Comparison of ENCODE assay signal across 17 cellular contexts in genomic region chr7:130290745-130291144, GRCh38. TPM values are rescaled to one million over a fixed set of nuclear protein-coding genes. Genes with fewer than 3 reads are reported as not detected.
DNase-seq lines count a peak whose midpoint lies in the region; ATAC-seq, FAIRE-seq and TF ChIP-seq lines count a peak whose summit lies in the region.
"Had no signal": no experiment of that assay in that cellular context is flagged by ENCODE, and none has a peak within 500 bp of the region (broad histone marks: within the 10 kb centered on the region; RNA-seq: fewer than 3 reads in every experiment).

No MANE protein-coding gene starts in this region.

- no peak for FAIRE-seq in GM12891 (lab: Jason Lieb, UNC)

- H2AK5ac ChIP-seq in mesenchymal stem cell (ENCODE audit: low read length, severe bottlenecking), result peak overlapping the region; percentile 53

- H3K9ac ChIP-seq in PC-3 (ENCODE audit: low read length) (no peak overlapping the region), mesenchymal stem cell (ENCODE audit: low read length) (no peak overlapping the region)
- H3K9ac ChIP-seq: BLaER1 treated with 17β-estradiol and CSF1 and Interleukin-3, amounts not matched to agents 10 nM and 100 nM had no signal

- H2BK5ac ChIP-seq in mesenchymal stem cell (ENCODE audit: low read depth, low read length, poor library complexity, severe bottlenecking), result no peak overlapping the region

- peak overlapping the region in 1 of 2 experiments; percentile 21 for H2BK12ac ChIP-seq in mesenchymal stem cell (ENCODE audit: low read length in 2 of 2)

- no peaks in the 10 kb centered on the region for H3K9me2 ChIP-seq in PC-3 (replicated peaks; ENCODE audit: low read length)

- peaks cover 14% of the 10 kb centered on the region; the same call in 1 of the 2 replicates for H3K79me2 ChIP-seq in PC-3 (ENCODE audit: low read length)

- DNase-seq in EL, result peak; percentile 75
- DNase-seq in PC-3, result peak; percentile 85
- DNase-seq in choroid plexus epithelial cell (ENCODE audit: low read depth), result peak; percentile 75
- peak; percentile 47 for DNase-seq in mesenchymal stem cell
- no peak for DNase-seq in T-helper 1 cell
- DNase-seq in posterior cingulate gyrus, result no peak
- DNase-seq in GM12891 (ENCODE audit: insufficient read length, low spot score), result no peak
- no peak for DNase-seq in iPS-NIHi7 (ENCODE audit: extremely low spot score)
- DNase-seq: activated naive CD4-positive, alpha-beta T cell treated with Interleukin-2 at 50 U/mL for 16 hours; effector memory CD8-positive, alpha-beta T cell; islet precursor cell; NCI-H1092; ovary had no signal

- intact Hi-C loops in PC-3 (cut with micrococcal nuclease) (loop anchor here (5.0 kb wide), 1 partner anchor 48 kb away; no protein-coding TSS in a partner anchor), posterior cingulate gyrus (cut with DNase I) (no loop called here)

- WGBS in mesenchymal stem cell, result 54% methylated on average over 6 of the region's 6 CpGs

- H2AFZ ChIP-seq in PC-3 (ENCODE audit: low read length) (no peak overlapping the region), mesenchymal stem cell (ENCODE audit: low read depth, low read length) (no peak overlapping the region)

- no TSS peak for BruUV-seq in PC-3 (replicated peaks; lab: Mats Ljungman, UMichigan)

- POLR2A ChIA-PET in PC-3 (lab: Charles Lee; ENCODE audit: unreplicated experiment), result no interaction called here

- CTCF ChIA-PET in PC-3 (lab: Charles Lee), result no interaction called here

- no peak overlapping the region for H2BK15ac ChIP-seq in mesenchymal stem cell (ENCODE audit: low read depth, poor library complexity, severe bottlenecking)

- no peak overlapping the region for H3K14ac ChIP-seq in mesenchymal stem cell (ENCODE audit: low read length in 2 of 2)

- H3K23ac ChIP-seq in mesenchymal stem cell (ENCODE audit: low read length in 2 of 2), result no peak overlapping the region

- no peak for TF ChIP-seq POLR2A in GM12891 (IDR thresholded peaks at IDR 0.05; ENCODE audit: low read depth, low read length)

- H3K27ac ChIP-seq in PC-3 (ENCODE audit: low read length) (peak overlapping the region; percentile 50), mesenchymal stem cell (ENCODE audit: low read length, poor library complexity, severe bottlenecking) (no peak overlapping the region)
- H3K27ac ChIP-seq: BLaER1 treated with 17β-estradiol and CSF1 and Interleukin-3, amounts not matched to agents 10 nM and 100 nM; cardiac muscle cell; ovary had no signal

- peak; percentile 37 for ATAC-seq in PC-3
- ATAC-seq: effector memory CD8-positive, alpha-beta T cell had no signal

- H4K20me1 ChIP-seq in PC-3 (ENCODE audit: low read length), result no peaks in the 10 kb centered on the region
- H4K20me1 ChIP-seq: BLaER1 treated with 17β-estradiol and CSF1 and Interleukin-3, amounts not matched to agents 10 nM and 100 nM had no signal

- H3K4me2 ChIP-seq in PC-3 (ENCODE audit: low read length) (peak overlapping the region; percentile 35), mesenchymal stem cell (ENCODE audit: low read length, poor library complexity, severe bottlenecking) (no peak overlapping the region)
- H3K4me2 ChIP-seq: BLaER1 treated with 17β-estradiol and CSF1 and Interleukin-3, amounts not matched to agents 10 nM and 100 nM had no signal

- TF ChIP-seq CTCF in PC-3 (conservative IDR thresholded peaks at IDR 0.05; ENCODE audit: low read depth, low read length) (no peak), choroid plexus epithelial cell (conservative IDR thresholded peaks at IDR 0.05; ENCODE audit: low read depth, low read length) (no peak)

- H3K27me3 ChIP-seq in PC-3 (ENCODE audit: low read length) (no peaks in the 10 kb centered on the region), mesenchymal stem cell (ENCODE audit: control insufficient read depth in 1 of 2, insufficient read depth in 1 of 2, low read length in 2 of 2) (no peaks in the 10 kb centered on the region)
- H3K27me3 ChIP-seq: BLaER1 treated with 17β-estradiol and CSF1 and Interleukin-3, amounts not matched to agents 10 nM and 100 nM; cardiac muscle cell; ovary had no signal

- no peaks in the 10 kb centered on the region; the same call in 1 of the 2 replicates for H3K36me3 ChIP-seq in PC-3 (ENCODE audit: low read depth, low read length)
- peaks cover 0 to 4% of the 10 kb centered on the region in 2 experiments for H3K36me3 ChIP-seq in mesenchymal stem cell (ENCODE audit: control insufficient read depth in 1 of 2, insufficient read depth in 2 of 2, low read depth in 1 of 2, low read length in 2 of 2)
- H3K36me3 ChIP-seq: BLaER1 treated with 17β-estradiol and CSF1 and Interleukin-3, amounts not matched to agents 10 nM and 100 nM; cardiac muscle cell; ovary had no signal

- H3K4me1 ChIP-seq in PC-3 (ENCODE audit: insufficient read depth, low read length), result peaks cover 44% of the 10 kb centered on the region
- H3K4me1 ChIP-seq in mesenchymal stem cell (ENCODE audit: control insufficient read depth, insufficient read depth, low read depth, low read length), result peaks cover 15% of the 10 kb centered on the region

- H3K4me3 ChIP-seq in PC-3 (ENCODE audit: low read length), result no peak overlapping the region
- no peak overlapping the region for H3K4me3 ChIP-seq in choroid plexus epithelial cell (ENCODE audit: low read depth, low read length)
- H3K4me3 ChIP-seq in mesenchymal stem cell (ENCODE audit: insufficient read depth in 1 of 2, low read depth in 1 of 2, low read length in 2 of 2), result no peak overlapping the region
- H3K4me3 ChIP-seq: BLaER1 treated with 17β-estradiol and CSF1 and Interleukin-3, amounts not matched to agents 10 nM and 100 nM; cardiac muscle cell; ovary had no signal

- no peak overlapping the region for H3K4ac ChIP-seq in mesenchymal stem cell (ENCODE audit: low read depth in 1 of 2, low read length in 2 of 2)

- H3K18ac ChIP-seq in mesenchymal stem cell (ENCODE audit: low read depth in 1 of 2, low read length in 2 of 2), result no peak overlapping the region

- no peak overlapping the region for H2BK120ac ChIP-seq in mesenchymal stem cell (ENCODE audit: low read depth, low read length)

- peaks cover 8% of the 10 kb centered on the region; the same call in 1 of the 2 replicates for H3K9me3 ChIP-seq in PC-3 (ENCODE audit: low read length)
- H3K9me3 ChIP-seq in mesenchymal stem cell (ENCODE audit: control insufficient read depth, low read length), result no peaks in the 10 kb centered on the region
- H3K9me3 ChIP-seq: ovary had no signal

- H4K8ac ChIP-seq in mesenchymal stem cell (ENCODE audit: low read length), result no peak overlapping the region

- H3F3A ChIP-seq in PC-3 (ENCODE audit: low read length, unreplicated experiment), result no peaks in the 10 kb centered on the region

- H4K91ac ChIP-seq in mesenchymal stem cell (ENCODE audit: low read length), result no peak overlapping the region

- peaks cover 4% of the 10 kb centered on the region for H3K79me1 ChIP-seq in mesenchymal stem cell (replicated peaks; ENCODE audit: low read length, poor library complexity, severe bottlenecking)

TF ChIP-seq in GM12891, 5 proteins besides CTCF, POLR2A, EP300 and RAD21:
- TF ChIP-seq SPI1 (IDR thresholded peaks at IDR 0.05; ENCODE audit: low read depth, low read length) (no peak), POU2F2 (IDR thresholded peaks at IDR 0.05; ENCODE audit: low read depth, low read length) (no peak), PAX5 (IDR thresholded peaks at IDR 0.05; ENCODE audit: insufficient read depth, low read length, severe bottlenecking) (no peak), TAF1 (IDR thresholded peaks at IDR 0.05; ENCODE audit: low read depth, low read length) (no peak), POLR2AphosphoS5 (IDR thresholded peaks at IDR 0.05; ENCODE audit: low read depth, low read length) (no peak)

RNA-seq across cellular contexts. Expression of gene CPA4, which starts 2.2 kb away (rescaled TPM):
- 10.1 and 22.1 TPM in 2 replicates for total RNA-seq in PC-3 (2014; rRNA removed)
- polyA plus RNA-seq in mesenchymal stem cell (2013, experiment 1 of 2), result 36.9 TPM
- polyA plus RNA-seq in mesenchymal stem cell (2013, experiment 2 of 2), result 36.9 TPM
- 4.7 TPM for polyA plus RNA-seq in GM12891 (2012; ENCODE audit: low read depth, missing spikeins)
- total RNA-seq: cardiac muscle cell, temporal lobe had no signal

RNA-seq across cellular contexts. Expression of gene CPA2, which starts 24.1 kb away (rescaled TPM):
- not detected in 2 replicates for total RNA-seq in PC-3 (2014; rRNA removed)
- polyA plus RNA-seq in mesenchymal stem cell (2013, experiment 1 of 2), result not detected
- 0.10 TPM for polyA plus RNA-seq in mesenchymal stem cell (2013, experiment 2 of 2)
- polyA plus RNA-seq in GM12891 (2012; ENCODE audit: low read depth, missing spikeins), result 2.7 TPM
- total RNA-seq: mononuclear cell, temporal lobe had no signal

RNA-seq across cellular contexts. Expression of gene CPA5, which starts 53.9 kb away (rescaled TPM):
- 1.3 TPM in 1 of 2 replicates, not detected in the other for total RNA-seq in PC-3 (2014; rRNA removed)
- polyA plus RNA-seq in mesenchymal stem cell (2013, experiment 1 of 2), result 0.26 TPM
- polyA plus RNA-seq in mesenchymal stem cell (2013, experiment 2 of 2), result 0.14 TPM
- polyA plus RNA-seq in GM12891 (2012; ENCODE audit: low read depth, missing spikeins), result 2.0 TPM
- total RNA-seq: cardiac muscle cell, mononuclear cell, ovary, temporal lobe had no signal
- polyA plus RNA-seq: ovary had no signal

Comparison
In these comparisons a context has a peak if more than half of its experiments do, and no peak if none do; other contexts are left out.
1. DNase-seq: peak in EL (single experiment), PC-3 (single experiment), choroid plexus epithelial cell (single experiment) and mesenchymal stem cell (single experiment); none in T-helper 1 cell (0 of 5), posterior cingulate gyrus (0 of 10), GM12891 (single experiment) and iPS-NIHi7 (single experiment).